ENCODE assay signal across 36 cellular contexts in genomic region chr20:39479196-39479810, GRCh38.
"Had no signal": no experiment of that assay in that cellular context is flagged by ENCODE, and none has a peak within 500 bp of the region (broad histone marks: within the 10 kb centered on the region; RNA-seq: fewer than 3 reads in every experiment).

No MANE protein-coding gene starts in this region.

- H3K36me3 Mint-ChIP-seq: activated CD4-positive, alpha-beta memory T cell treated with anti-CD3 and anti-CD28 coated beads for 36 hours; activated naive CD4-positive, alpha-beta T cell treated with anti-CD3 and anti-CD28 coated beads, Interleukin-2, amount 50 U/mL, for 72 hours; activated naive CD8-positive, alpha-beta T cell treated with anti-CD3 and anti-CD28 coated beads for 36 hours had no signal

- H3K4me3 ChIP-seq: adrenal gland, body of pancreas, breast epithelium had no signal

- FAIRE-seq: astrocyte, TTC549 had no signal

- ATAC-seq: activated CD8-positive, alpha-beta T cell treated with anti-CD3 and anti-CD28 coated beads for 36 hours; activated naive CD4-positive, alpha-beta T cell treated with anti-CD3 and anti-CD28 coated beads, Interleukin-2, amount 50 U/mL, for 72 hours; activated T-cell treated with anti-CD3 and anti-CD28 coated beads, Interleukin-2, amount 50 U/mL, for 4 hours; activated T-cell treated with anti-CD3 and anti-CD28 coated beads, Interleukin-2, amount 50 U/mL, for 72 hours; activated T-helper 17 cell treated with anti-CD3 and anti-CD28 coated beads, Interleukin-2, amount 50 U/mL, for 72 hours; body of pancreas had no signal

- H3K36me3 ChIP-seq: adrenal gland, brain microvascular endothelial cell, breast epithelium had no signal

- H3K27me3 ChIP-seq: adrenal gland, body of pancreas, brain microvascular endothelial cell, breast epithelium had no signal

- H3K27me3 Mint-ChIP-seq: activated B cell treated with CpG ODN at 0.5 μM for 24 hours; activated CD4-positive, alpha-beta memory T cell treated with anti-CD3 and anti-CD28 coated beads for 36 hours; activated CD4-positive, alpha-beta T cell treated with anti-CD3 and anti-CD28 coated beads, Interleukin-2, amount 10 ng/mL, durations not matched to agents 24 days and 14 days; activated CD8-positive, alpha-beta T cell treated with anti-CD3 and anti-CD28 coated beads for 36 hours; activated naive CD8-positive, alpha-beta T cell treated with anti-CD3 and anti-CD28 coated beads for 36 hours; activated T-helper 17 cell treated with anti-CD3 and anti-CD28 coated beads, Interleukin-2, amount 50 U/mL, for 72 hours had no signal

- H3K4me1 ChIP-seq: adrenal gland, body of pancreas, breast epithelium had no signal

- DNase-seq: activated B cell treated with CpG ODN at 0.5 μM for 24 hours; activated CD4-positive, alpha-beta memory T cell treated with anti-CD3 and anti-CD28 coated beads for 36 hours; activated CD4-positive, alpha-beta T cell treated with anti-CD3 and anti-CD28 coated beads for 4 hours; activated CD4-positive, alpha-beta T cell treated with anti-CD3 and anti-CD28 coated beads, Interleukin-2, amount 10 ng/mL, durations not matched to agents 24 days and 14 days; activated CD4-positive, alpha-beta T cell treated with anti-CD3 and anti-CD28 coated beads, Interleukin-2, amount 50 U/mL, for 1 hour; activated CD4-positive, alpha-beta T cell treated with anti-CD3 and anti-CD28 coated beads, Interleukin-2, amount 50 U/mL, for 4 hours; activated CD4-positive, CD25-positive, alpha-beta regulatory T cell treated with anti-CD3 and anti-CD28 coated beads, Interleukin-2, amount 50 U/mL, for 72 hours; activated CD8-positive, alpha-beta memory T cell treated with anti-CD3 and anti-CD28 coated beads, Interleukin-2, amount 50 U/mL, for 4 hours; activated CD8-positive, alpha-beta T cell treated with anti-CD3 and anti-CD28 coated beads for 36 hours; activated effector memory CD4-positive, alpha-beta T cell treated with anti-CD3 and anti-CD28 coated beads, Interleukin-2, amount 50 U/mL, for 16 hours; activated gamma-delta T cell treated with Interleukin-2 at 50 U/mL for 16 hours; activated naive CD4-positive, alpha-beta T cell; activated naive CD4-positive, alpha-beta T cell treated with anti-CD3 and anti-CD28 coated beads for 36 hours; activated naive CD4-positive, alpha-beta T cell treated with anti-CD3 and anti-CD28 coated beads, Interleukin-2, amount 50 U/mL, for 16 hours; activated naive CD8-positive, alpha-beta T cell treated with anti-CD3 and anti-CD28 coated beads for 36 hours; activated T-cell treated with anti-CD3 and anti-CD28 coated beads for 4 hours; activated T-cell treated with anti-CD3 and anti-CD28 coated beads, Interleukin-2, amount 50 U/mL, for 1 hour; activated T-cell treated with anti-CD3 and anti-CD28 coated beads, Interleukin-2, amount 50 U/mL, for 4 hours; activated T-cell treated with anti-CD3 and anti-CD28 coated beads, Interleukin-2, amount 50 U/mL, for 72 hours; adrenal gland; amniotic stem cell; aorta; body of pancreas; brain microvascular endothelial cell; central memory CD4-positive, alpha-beta T cell; T-helper 2 cell; T-helper 9 cell had no signal

- H3K9me3 Mint-ChIP-seq: activated B cell treated with CpG ODN at 0.5 μM for 24 hours; activated CD4-positive, alpha-beta memory T cell treated with anti-CD3 and anti-CD28 coated beads for 36 hours; activated CD4-positive, alpha-beta T cell treated with anti-CD3 and anti-CD28 coated beads, Interleukin-2, amount 10 ng/mL, durations not matched to agents 24 days and 14 days; activated CD8-positive, alpha-beta T cell treated with anti-CD3 and anti-CD28 coated beads for 36 hours; activated naive CD4-positive, alpha-beta T cell treated with anti-CD3 and anti-CD28 coated beads for 36 hours; activated naive CD4-positive, alpha-beta T cell treated with anti-CD3 and anti-CD28 coated beads, Interleukin-2, amount 50 U/mL, for 72 hours; activated naive CD8-positive, alpha-beta T cell treated with anti-CD3 and anti-CD28 coated beads for 36 hours; activated T-cell treated with anti-CD3 and anti-CD28 coated beads, Interleukin-2, amount 50 U/mL, for 4 hours; activated T-cell treated with anti-CD3 and anti-CD28 coated beads, Interleukin-2, amount 50 U/mL, for 72 hours; activated T-helper 1 cell treated with anti-CD3 and anti-CD28 coated beads, Interleukin-12 subunit alpha, Interleukin-12 subunit beta, Interleukin-2, Interleukin-4 antibody, amounts not matched to agents 30 ng/mL and 10 ng/mL and 1 ng/mL, durations not matched to agents 14 hours and 24 hours and 36 hours; activated T-helper 17 cell treated with anti-CD3 and anti-CD28 coated beads, Interleukin-2, amount 50 U/mL, for 72 hours; T-helper 1 cell treated with Interleukin-12 subunit alpha and Interleukin-12 subunit beta and Interleukin-4 antibody, amounts not matched to agents 30 μg/mL and 1 μg/mL, for 36 hours; T-helper 2 cell treated with Interferon-gamma antibody and Interleukin-4, amounts not matched to agents 5 μg/mL and 100 μg/mL, for 36 hours had no signal

- H3K4me1 Mint-ChIP-seq: activated B cell treated with CpG ODN at 0.5 μM for 24 hours; activated CD4-positive, alpha-beta T cell treated with anti-CD3 and anti-CD28 coated beads, Interleukin-2, amount 10 ng/mL, durations not matched to agents 24 days and 14 days; activated naive CD8-positive, alpha-beta T cell treated with anti-CD3 and anti-CD28 coated beads for 36 hours; activated T-helper 17 cell treated with anti-CD3 and anti-CD28 coated beads, Interleukin-2, amount 50 U/mL, for 72 hours had no signal

- H3K4me3 Mint-ChIP-seq: activated B cell treated with CpG ODN at 0.5 μM for 24 hours; activated CD4-positive, alpha-beta memory T cell treated with anti-CD3 and anti-CD28 coated beads for 36 hours; activated CD4-positive, alpha-beta T cell treated with anti-CD3 and anti-CD28 coated beads, Interleukin-2, amount 10 ng/mL, durations not matched to agents 24 days and 14 days; activated CD8-positive, alpha-beta T cell treated with anti-CD3 and anti-CD28 coated beads for 36 hours; activated naive CD4-positive, alpha-beta T cell treated with anti-CD3 and anti-CD28 coated beads for 36 hours; activated naive CD8-positive, alpha-beta T cell treated with anti-CD3 and anti-CD28 coated beads for 36 hours; activated T-cell treated with anti-CD3 and anti-CD28 coated beads, Interleukin-2, amount 50 U/mL, for 4 hours; activated T-cell treated with anti-CD3 and anti-CD28 coated beads, Interleukin-2, amount 50 U/mL, for 72 hours; activated T-helper 1 cell treated with anti-CD3 and anti-CD28 coated beads, Interleukin-12 subunit alpha, Interleukin-12 subunit beta, Interleukin-2, Interleukin-4 antibody, amounts not matched to agents 30 ng/mL and 10 ng/mL and 1 ng/mL, durations not matched to agents 14 hours and 24 hours and 36 hours; activated T-helper 17 cell treated with anti-CD3 and anti-CD28 coated beads, Interleukin-2, amount 50 U/mL, for 72 hours; T-helper 1 cell treated with Interleukin-12 subunit alpha and Interleukin-12 subunit beta and Interleukin-4 antibody, amounts not matched to agents 30 μg/mL and 1 μg/mL, for 36 hours; T-helper 2 cell treated with Interferon-gamma antibody and Interleukin-4, amounts not matched to agents 5 μg/mL and 100 μg/mL, for 36 hours had no signal

- H3K27ac ChIP-seq: adrenal gland, body of pancreas, brain microvascular endothelial cell, breast epithelium, VCaP had no signal

- H3K9me3 ChIP-seq: adrenal gland, body of pancreas, breast epithelium had no signal

- H3K27ac Mint-ChIP-seq: activated B cell treated with CpG ODN at 0.5 μM for 24 hours; activated CD4-positive, alpha-beta memory T cell treated with anti-CD3 and anti-CD28 coated beads for 36 hours; activated CD4-positive, alpha-beta T cell treated with anti-CD3 and anti-CD28 coated beads, Interleukin-2, amount 10 ng/mL, durations not matched to agents 24 days and 14 days; activated CD8-positive, alpha-beta T cell treated with anti-CD3 and anti-CD28 coated beads for 36 hours; activated naive CD4-positive, alpha-beta T cell treated with anti-CD3 and anti-CD28 coated beads for 36 hours; activated naive CD4-positive, alpha-beta T cell treated with anti-CD3 and anti-CD28 coated beads, Interleukin-2, amount 50 U/mL, for 72 hours; activated naive CD8-positive, alpha-beta T cell treated with anti-CD3 and anti-CD28 coated beads for 36 hours; activated T-cell treated with anti-CD3 and anti-CD28 coated beads, Interleukin-2, amount 50 U/mL, for 72 hours; activated T-helper 1 cell treated with anti-CD3 and anti-CD28 coated beads, Interleukin-12 subunit alpha, Interleukin-12 subunit beta, Interleukin-2, Interleukin-4 antibody, amounts not matched to agents 30 ng/mL and 10 ng/mL and 1 ng/mL, durations not matched to agents 14 hours and 24 hours and 36 hours; activated T-helper 17 cell treated with anti-CD3 and anti-CD28 coated beads, Interleukin-2, amount 50 U/mL, for 72 hours; T-helper 1 cell treated with Interleukin-12 subunit alpha and Interleukin-12 subunit beta and Interleukin-4 antibody, amounts not matched to agents 30 μg/mL and 1 μg/mL, for 36 hours; T-helper 2 cell treated with Interferon-gamma antibody and Interleukin-4, amounts not matched to agents 5 μg/mL and 100 μg/mL, for 36 hours had no signal
